Comparison of ENCODE assay signal across 15 cellular contexts in the genomic region with DNA sequence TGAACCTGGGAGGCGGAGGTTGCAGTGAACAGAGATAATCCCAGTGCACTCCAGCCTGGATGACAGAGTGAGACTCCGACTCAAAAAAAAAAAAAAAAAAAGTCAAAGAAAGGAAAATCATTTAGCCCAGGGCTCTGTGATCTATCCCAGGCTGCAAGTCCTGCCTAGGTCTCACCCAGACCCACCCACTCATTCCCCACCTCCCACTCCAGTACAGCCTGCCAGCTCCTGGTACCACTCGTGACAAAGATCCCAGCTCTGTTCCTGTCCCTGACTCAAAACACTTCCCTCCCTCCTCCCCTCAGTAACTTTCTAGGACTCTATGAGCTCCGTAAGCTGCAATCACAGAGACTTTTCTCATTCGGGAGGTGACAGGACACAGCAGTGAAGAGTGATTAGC. TPM values are rescaled to one million over a fixed set of nuclear protein-coding genes. Genes with fewer than 3 reads are reported as not detected.
DNase-seq lines count a peak whose midpoint lies in the region; ATAC-seq and TF ChIP-seq lines count a peak whose summit lies in the region.
"Had no signal": no experiment of that assay in that cellular context is flagged by ENCODE, and none has a peak within 500 bp of the region (broad histone marks: within the 10 kb centered on the region; RNA-seq: fewer than 3 reads in every experiment).

No MANE protein-coding gene starts in this region.

- H3K36me3 Mint-ChIP-seq in brain (peaks cover 18% of the 10 kb centered on the region), mesothelial cell of epicardium (peaks cover 3% of the 10 kb centered on the region)
- H3K36me3 Mint-ChIP-seq in activated naive CD8-positive, alpha-beta T cell treated with anti-CD3 and anti-CD28 coated beads for 36 hours: no peaks in the 10 kb centered on the region

- H3K27ac Mint-ChIP-seq in brain (peak overlapping the region in 3 of 5 experiments; percentile 13 to 75 (median 72)), mesothelial cell of epicardium (peak overlapping the region; percentile 93)
- no peak overlapping the region for H3K27ac Mint-ChIP-seq in activated naive CD8-positive, alpha-beta T cell treated with anti-CD3 and anti-CD28 coated beads for 36 hours
- H3K27ac Mint-ChIP-seq: CD4-positive, alpha-beta T cell had no signal

- no peaks in the 10 kb centered on the region for H3K27me3 Mint-ChIP-seq in brain
- no peaks in the 10 kb centered on the region for H3K27me3 Mint-ChIP-seq in mesothelial cell of epicardium (ENCODE audit: low read depth)
- peaks cover 18% of the 10 kb centered on the region for H3K27me3 Mint-ChIP-seq in activated naive CD8-positive, alpha-beta T cell treated with anti-CD3 and anti-CD28 coated beads for 36 hours

- peak overlapping the region in 6 of 10 donors; percentile 21 to 81 (median 34) for H3K27ac ChIP-seq in heart right ventricle
- H3K27ac ChIP-seq in vagina: peak overlapping the region; percentile 76
- H3K27ac ChIP-seq: parathyroid adenoma had no signal

- H3K4me3 Mint-ChIP-seq in brain (no peak overlapping the region), mesothelial cell of epicardium (no peak overlapping the region)
- H3K4me3 Mint-ChIP-seq in activated naive CD8-positive, alpha-beta T cell treated with anti-CD3 and anti-CD28 coated beads for 36 hours: no peak overlapping the region
- H3K4me3 Mint-ChIP-seq: CD4-positive, alpha-beta T cell had no signal

- H3K4me3 ChIP-seq in heart right ventricle (no peak overlapping the region), vagina (no peak overlapping the region)
- H3K4me3 ChIP-seq: tibial nerve had no signal

- H3K36me3 ChIP-seq in heart right ventricle (peaks cover 0 to 59% (median 22%) of the 10 kb centered on the region in 9 donors), vagina (peaks cover 0 to 7% of the 10 kb centered on the region in 2 donors)

- H3K4me1 ChIP-seq in heart right ventricle (peaks cover 51 to 96% (median 76%) of the 10 kb centered on the region in 9 donors), vagina (peaks cover 88% of the 10 kb centered on the region)

- DNase-seq in heart right ventricle: no peak
- no peak for DNase-seq in Right ventricle myocardium inferior (ENCODE audit: missing footprints)
- DNase-seq in mesothelial cell of epicardium (ENCODE audit: low spot score in 2 of 2, unreplicated experiment in 2 of 2): no peak
- DNase-seq in vagina (ENCODE audit: extremely low spot score in 2 of 2): no peak
- no peak for DNase-seq in 8988T
- no peak for DNase-seq in activated naive CD8-positive, alpha-beta T cell treated with anti-CD3 and anti-CD28 coated beads for 36 hours
- DNase-seq: activated CD4-positive, CD25-positive, alpha-beta regulatory T cell treated with anti-CD3 and anti-CD28 coated beads, Interleukin-2, amount 50 U/mL, for 72 hours; CD4-positive, alpha-beta T cell; DMS79 treated with DMSO at 0.1 percent for 48 hours; left colon; NCI-H1092 treated with DMSO at 0.1 percent for 48 hours had no signal

- TF ChIP-seq CTCF in heart right ventricle (IDR thresholded peaks at IDR 0.05): no peak
- no peak for TF ChIP-seq CTCF in brain (conservative IDR thresholded peaks at IDR 0.05)
- TF ChIP-seq CTCF in mesothelial cell of epicardium (IDR thresholded peaks at IDR 0.05; ENCODE audit: unreplicated experiment): no peak
- TF ChIP-seq CTCF in vagina (IDR thresholded peaks at IDR 0.05): no peak

- intact Hi-C loops in heart right ventricle (cut with DNase I): loop anchor here in 1 of 10 donors (5.0 kb wide), 1 partner anchor 119 kb away; no protein-coding TSS in a partner anchor
- intact Hi-C loops in Right ventricle myocardium inferior (cut with DNase I): loop anchor here (5.0 kb wide), 1 partner anchor 109 kb away; a partner anchor contains a TSS
- intact Hi-C loops in vagina (cut with DNase I): no loop called here

- WGBS in heart right ventricle, 2 donors: 57 to 72% methylated on average over 5 of the region's 5 CpGs

- TF ChIP-seq POLR2A in vagina (IDR thresholded peaks at IDR 0.05): no peak

- H3K4me1 Mint-ChIP-seq in brain (peaks cover 90% of the 10 kb centered on the region), mesothelial cell of epicardium (peaks cover 90% of the 10 kb centered on the region)
- peaks cover 30% of the 10 kb centered on the region for H3K4me1 Mint-ChIP-seq in activated naive CD8-positive, alpha-beta T cell treated with anti-CD3 and anti-CD28 coated beads for 36 hours

- H3K9me3 Mint-ChIP-seq in brain (peaks cover 0 to 3% (median 0%) of the 10 kb centered on the region in 5 experiments), mesothelial cell of epicardium (no peaks in the 10 kb centered on the region)
- H3K9me3 Mint-ChIP-seq in activated naive CD8-positive, alpha-beta T cell treated with anti-CD3 and anti-CD28 coated beads for 36 hours: no peaks in the 10 kb centered on the region
- H3K9me3 Mint-ChIP-seq: CD4-positive, alpha-beta T cell had no signal

- H3K27me3 ChIP-seq in heart right ventricle: no peaks in the 10 kb centered on the region
- H3K27me3 ChIP-seq in vagina: no peaks in the 10 kb centered on the region
- H3K27me3 ChIP-seq: tibial nerve had no signal

- ATAC-seq in heart right ventricle: no peak
- no peak for ATAC-seq in Right ventricle myocardium inferior
- no peak for ATAC-seq in HG02970 (IDR thresholded peaks at IDR 0.05; ENCODE audit: low FRiP score, unreplicated experiment)
- ATAC-seq: left colon had no signal

- H3K9me3 ChIP-seq in heart right ventricle (no peaks in the 10 kb centered on the region), vagina (no peaks in the 10 kb centered on the region)
- H3K9me3 ChIP-seq: tibial nerve had no signal

RNA-seq across cellular contexts. Expression of a gene that starts 28.0 kb away (rescaled TPM):
- total RNA-seq in heart right ventricle: 100 to 1,000 TPM in 2 of 10 donors, 10 to 100 TPM in 8; 61.2 to 103 (median 75.5) TPM
- 100 to 1,000 TPM in 1 of 2 donors, 1 to 10 TPM in 1; 9.9 to 132 TPM for polyA plus RNA-seq in heart right ventricle
- 86.7 TPM for total RNA-seq in Right ventricle myocardium inferior
- polyA plus RNA-seq in brain (ENCODE audit: insufficient read depth, low read depth, low replicate concordance): 58.5 TPM
- total RNA-seq in mesothelial cell of epicardium: 39.9 to 44.5 TPM (median 42.1 TPM) in 3 replicates
- total RNA-seq in vagina: 6.9 TPM
- 10 to 100 TPM; 85.0 to 91.4 TPM for total RNA-seq in activated naive CD8-positive, alpha-beta T cell treated with anti-CD3 and anti-CD28 coated beads for 36 hours
